38 cellular contexts compared by ENCODE assay signal in genomic region chr5:151551985-151552384, GRCh38. TPM values are rescaled to one million over a fixed set of nuclear protein-coding genes. Genes with fewer than 3 reads are reported as not detected.
"Had no signal": no experiment of that assay in that cellular context is flagged by ENCODE, and none has a peak within 500 bp of the region (broad histone marks: within the 10 kb centered on the region; RNA-seq: fewer than 3 reads in every experiment).

No MANE protein-coding gene starts in this region.

- ATAC-seq: activated CD8-positive, alpha-beta T cell treated with anti-CD3 and anti-CD28 coated beads for 36 hours; activated naive CD4-positive, alpha-beta T cell treated with anti-CD3 and anti-CD28 coated beads, Interleukin-2, amount 50 U/mL, for 72 hours; activated T-cell treated with anti-CD3 and anti-CD28 coated beads, Interleukin-2, amount 50 U/mL, for 4 hours; activated T-cell treated with anti-CD3 and anti-CD28 coated beads, Interleukin-2, amount 50 U/mL, for 72 hours; activated T-helper 17 cell treated with anti-CD3 and anti-CD28 coated beads, Interleukin-2, amount 50 U/mL, for 72 hours; body of pancreas had no signal

- H3K27me3 Mint-ChIP-seq: activated B cell treated with CpG ODN at 0.5 μM for 24 hours; activated CD4-positive, alpha-beta memory T cell treated with anti-CD3 and anti-CD28 coated beads for 36 hours; activated CD8-positive, alpha-beta T cell treated with anti-CD3 and anti-CD28 coated beads for 36 hours; activated naive CD8-positive, alpha-beta T cell treated with anti-CD3 and anti-CD28 coated beads for 36 hours had no signal

- H3K27ac ChIP-seq: adrenal gland, body of pancreas, brain microvascular endothelial cell, breast epithelium, VCaP had no signal

- H3K4me1 Mint-ChIP-seq: activated CD4-positive, alpha-beta T cell treated with anti-CD3 and anti-CD28 coated beads, Interleukin-2, amount 10 ng/mL, durations not matched to agents 24 days and 14 days; activated naive CD8-positive, alpha-beta T cell treated with anti-CD3 and anti-CD28 coated beads for 36 hours; activated T-helper 17 cell treated with anti-CD3 and anti-CD28 coated beads, Interleukin-2, amount 50 U/mL, for 72 hours had no signal

- H3K9me3 ChIP-seq: adrenal gland, body of pancreas, breast epithelium had no signal

- FAIRE-seq: astrocyte, TTC549 had no signal

- H3K4me3 Mint-ChIP-seq: activated B cell treated with CpG ODN at 0.5 μM for 24 hours; activated CD4-positive, alpha-beta memory T cell treated with anti-CD3 and anti-CD28 coated beads for 36 hours; activated CD4-positive, alpha-beta T cell treated with anti-CD3 and anti-CD28 coated beads, Interleukin-2, amount 10 ng/mL, durations not matched to agents 24 days and 14 days; activated CD8-positive, alpha-beta T cell treated with anti-CD3 and anti-CD28 coated beads for 36 hours; activated naive CD4-positive, alpha-beta T cell treated with anti-CD3 and anti-CD28 coated beads for 36 hours; activated naive CD8-positive, alpha-beta T cell treated with anti-CD3 and anti-CD28 coated beads for 36 hours; activated T-cell treated with anti-CD3 and anti-CD28 coated beads, Interleukin-2, amount 50 U/mL, for 4 hours; activated T-cell treated with anti-CD3 and anti-CD28 coated beads, Interleukin-2, amount 50 U/mL, for 72 hours; activated T-helper 1 cell treated with anti-CD3 and anti-CD28 coated beads, Interleukin-12 subunit alpha, Interleukin-12 subunit beta, Interleukin-2, Interleukin-4 antibody, amounts not matched to agents 30 ng/mL and 10 ng/mL and 1 ng/mL, durations not matched to agents 14 hours and 24 hours and 36 hours; activated T-helper 17 cell treated with anti-CD3 and anti-CD28 coated beads, Interleukin-2, amount 50 U/mL, for 72 hours; T-helper 1 cell treated with Interleukin-12 subunit alpha and Interleukin-12 subunit beta and Interleukin-4 antibody, amounts not matched to agents 30 μg/mL and 1 μg/mL, for 36 hours; T-helper 2 cell treated with Interferon-gamma antibody and Interleukin-4, amounts not matched to agents 5 μg/mL and 100 μg/mL, for 36 hours had no signal

- H3K27me3 ChIP-seq: adrenal gland, body of pancreas, brain microvascular endothelial cell, breast epithelium had no signal

- H3K4me1 ChIP-seq: adrenal gland, body of pancreas, breast epithelium had no signal

- H3K36me3 Mint-ChIP-seq: activated CD4-positive, alpha-beta memory T cell treated with anti-CD3 and anti-CD28 coated beads for 36 hours; activated naive CD4-positive, alpha-beta T cell treated with anti-CD3 and anti-CD28 coated beads, Interleukin-2, amount 50 U/mL, for 72 hours; activated naive CD8-positive, alpha-beta T cell treated with anti-CD3 and anti-CD28 coated beads for 36 hours had no signal

- H3K9me3 Mint-ChIP-seq: activated B cell treated with CpG ODN at 0.5 μM for 24 hours; activated CD4-positive, alpha-beta memory T cell treated with anti-CD3 and anti-CD28 coated beads for 36 hours; activated CD4-positive, alpha-beta T cell treated with anti-CD3 and anti-CD28 coated beads, Interleukin-2, amount 10 ng/mL, durations not matched to agents 24 days and 14 days; activated CD8-positive, alpha-beta T cell treated with anti-CD3 and anti-CD28 coated beads for 36 hours; activated naive CD4-positive, alpha-beta T cell treated with anti-CD3 and anti-CD28 coated beads for 36 hours; activated naive CD4-positive, alpha-beta T cell treated with anti-CD3 and anti-CD28 coated beads, Interleukin-2, amount 50 U/mL, for 72 hours; activated naive CD8-positive, alpha-beta T cell treated with anti-CD3 and anti-CD28 coated beads for 36 hours; activated T-cell treated with anti-CD3 and anti-CD28 coated beads, Interleukin-2, amount 50 U/mL, for 4 hours; activated T-cell treated with anti-CD3 and anti-CD28 coated beads, Interleukin-2, amount 50 U/mL, for 72 hours; activated T-helper 1 cell treated with anti-CD3 and anti-CD28 coated beads, Interleukin-12 subunit alpha, Interleukin-12 subunit beta, Interleukin-2, Interleukin-4 antibody, amounts not matched to agents 30 ng/mL and 10 ng/mL and 1 ng/mL, durations not matched to agents 14 hours and 24 hours and 36 hours; activated T-helper 17 cell treated with anti-CD3 and anti-CD28 coated beads, Interleukin-2, amount 50 U/mL, for 72 hours; T-helper 1 cell treated with Interleukin-12 subunit alpha and Interleukin-12 subunit beta and Interleukin-4 antibody, amounts not matched to agents 30 μg/mL and 1 μg/mL, for 36 hours; T-helper 2 cell treated with Interferon-gamma antibody and Interleukin-4, amounts not matched to agents 5 μg/mL and 100 μg/mL, for 36 hours had no signal

- H3K27ac Mint-ChIP-seq: activated B cell treated with CpG ODN at 0.5 μM for 24 hours; activated CD4-positive, alpha-beta memory T cell treated with anti-CD3 and anti-CD28 coated beads for 36 hours; activated CD4-positive, alpha-beta T cell treated with anti-CD3 and anti-CD28 coated beads, Interleukin-2, amount 10 ng/mL, durations not matched to agents 24 days and 14 days; activated CD8-positive, alpha-beta T cell treated with anti-CD3 and anti-CD28 coated beads for 36 hours; activated naive CD4-positive, alpha-beta T cell treated with anti-CD3 and anti-CD28 coated beads for 36 hours; activated naive CD8-positive, alpha-beta T cell treated with anti-CD3 and anti-CD28 coated beads for 36 hours; activated T-cell treated with anti-CD3 and anti-CD28 coated beads, Interleukin-2, amount 50 U/mL, for 72 hours; activated T-helper 1 cell treated with anti-CD3 and anti-CD28 coated beads, Interleukin-12 subunit alpha, Interleukin-12 subunit beta, Interleukin-2, Interleukin-4 antibody, amounts not matched to agents 30 ng/mL and 10 ng/mL and 1 ng/mL, durations not matched to agents 14 hours and 24 hours and 36 hours; activated T-helper 17 cell treated with anti-CD3 and anti-CD28 coated beads, Interleukin-2, amount 50 U/mL, for 72 hours; T-helper 1 cell treated with Interleukin-12 subunit alpha and Interleukin-12 subunit beta and Interleukin-4 antibody, amounts not matched to agents 30 μg/mL and 1 μg/mL, for 36 hours; T-helper 2 cell treated with Interferon-gamma antibody and Interleukin-4, amounts not matched to agents 5 μg/mL and 100 μg/mL, for 36 hours had no signal

- DNase-seq: activated B cell treated with CpG ODN at 0.5 μM for 24 hours; activated CD4-positive, alpha-beta memory T cell treated with anti-CD3 and anti-CD28 coated beads for 36 hours; activated CD4-positive, alpha-beta T cell treated with anti-CD3 and anti-CD28 coated beads for 4 hours; activated CD4-positive, alpha-beta T cell treated with anti-CD3 and anti-CD28 coated beads, Interleukin-2, amount 10 ng/mL, durations not matched to agents 24 days and 14 days; activated CD4-positive, alpha-beta T cell treated with anti-CD3 and anti-CD28 coated beads, Interleukin-2, amount 50 U/mL, for 1 hour; activated CD4-positive, alpha-beta T cell treated with anti-CD3 and anti-CD28 coated beads, Interleukin-2, amount 50 U/mL, for 4 hours; activated CD4-positive, CD25-positive, alpha-beta regulatory T cell treated with anti-CD3 and anti-CD28 coated beads, Interleukin-2, amount 50 U/mL, for 72 hours; activated CD8-positive, alpha-beta memory T cell treated with anti-CD3 and anti-CD28 coated beads, Interleukin-2, amount 50 U/mL, for 4 hours; activated CD8-positive, alpha-beta T cell treated with anti-CD3 and anti-CD28 coated beads for 36 hours; activated effector memory CD4-positive, alpha-beta T cell treated with anti-CD3 and anti-CD28 coated beads, Interleukin-2, amount 50 U/mL, for 16 hours; activated gamma-delta T cell treated with Interleukin-2 at 50 U/mL for 16 hours; activated naive CD4-positive, alpha-beta T cell; activated naive CD4-positive, alpha-beta T cell treated with anti-CD3 and anti-CD28 coated beads for 36 hours; activated naive CD4-positive, alpha-beta T cell treated with anti-CD3 and anti-CD28 coated beads, Interleukin-2, amount 50 U/mL, for 16 hours; activated naive CD8-positive, alpha-beta T cell treated with anti-CD3 and anti-CD28 coated beads for 36 hours; activated T-cell treated with anti-CD3 and anti-CD28 coated beads for 4 hours; activated T-cell treated with anti-CD3 and anti-CD28 coated beads, Interleukin-2, amount 50 U/mL, for 1 hour; activated T-cell treated with anti-CD3 and anti-CD28 coated beads, Interleukin-2, amount 50 U/mL, for 4 hours; activated T-cell treated with anti-CD3 and anti-CD28 coated beads, Interleukin-2, amount 50 U/mL, for 72 hours; adrenal gland; amniotic stem cell; aorta; body of pancreas; brain microvascular endothelial cell; central memory CD4-positive, alpha-beta T cell; T-helper 1 cell; T-helper 2 cell; T-helper 9 cell had no signal

- H3K4me3 ChIP-seq: adrenal gland, body of pancreas, breast epithelium had no signal

- H3K36me3 ChIP-seq: adrenal gland, brain microvascular endothelial cell, breast epithelium had no signal

RNA-seq across cellular contexts. Expression of gene FAT2, which starts 39.1 kb away (rescaled TPM):
- total RNA-seq: activated CD4-positive, alpha-beta memory T cell treated with anti-CD3 and anti-CD28 coated beads for 36 hours; activated CD4-positive, alpha-beta T cell treated with anti-CD3 and anti-CD28 coated beads, Interleukin-2, amount 10 ng/mL, durations not matched to agents 24 days and 14 days; activated CD8-positive, alpha-beta memory T cell treated with anti-CD3 and anti-CD28 coated beads for 36 hours; activated CD8-positive, alpha-beta T cell treated with anti-CD3 and anti-CD28 coated beads for 36 hours; activated naive CD4-positive, alpha-beta T cell treated with anti-CD3 and anti-CD28 coated beads for 36 hours; activated naive CD4-positive, alpha-beta T cell treated with anti-CD3 and anti-CD28 coated beads, Interleukin-2, amount 50 U/mL, for 72 hours; activated naive CD8-positive, alpha-beta T cell treated with anti-CD3 and anti-CD28 coated beads for 36 hours; activated T-cell treated with anti-CD3 and anti-CD28 coated beads, Interleukin-2, amount 50 U/mL, for 4 hours; activated T-cell treated with anti-CD3 and anti-CD28 coated beads, Interleukin-2, amount 50 U/mL, for 72 hours; activated T-helper 1 cell treated with anti-CD3 and anti-CD28 coated beads, Interleukin-12 subunit alpha, Interleukin-12 subunit beta, Interleukin-2, Interleukin-4 antibody, amounts not matched to agents 30 ng/mL and 10 ng/mL and 1 ng/mL, durations not matched to agents 14 hours and 24 hours and 36 hours; activated T-helper 17 cell treated with anti-CD3 and anti-CD28 coated beads, Interleukin-2, amount 50 U/mL, for 72 hours; body of pancreas had no signal
- polyA plus RNA-seq: aorta had no signal
